10 cellular contexts compared by ENCODE assay signal in the genomic region with DNA sequence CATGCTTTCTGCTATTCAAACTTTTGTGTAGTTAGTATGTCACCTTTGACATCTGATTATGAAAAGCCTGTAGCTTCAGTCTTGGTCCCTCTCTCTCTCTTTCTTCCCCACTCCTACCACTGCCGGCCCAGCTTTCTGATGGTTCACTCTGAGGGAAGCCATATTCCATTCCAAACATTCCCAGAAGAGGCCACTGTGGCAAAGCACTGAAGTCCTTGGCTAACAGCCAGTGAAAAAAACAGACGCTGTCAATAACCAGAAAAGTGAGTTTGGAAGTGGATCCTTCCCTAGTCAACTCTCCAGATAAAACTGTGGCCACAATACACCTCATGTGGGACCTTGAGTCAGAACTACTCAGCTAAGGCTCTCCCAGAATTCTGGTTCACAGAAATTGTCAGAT.
DNase-seq lines count a peak whose midpoint lies in the region; ATAC-seq and FAIRE-seq lines count a peak whose summit lies in the region.
"Had no signal": no experiment of that assay in that cellular context is flagged by ENCODE, and none has a peak within 500 bp of the region (broad histone marks: within the 10 kb centered on the region; RNA-seq: fewer than 3 reads in every experiment).

No MANE protein-coding gene starts in this region.

- no peak overlapping the region for H3K27ac Mint-ChIP-seq in activated T-cell treated with anti-CD3 and anti-CD28 coated beads, Interleukin-2, amount 50 U/mL, for 72 hours
- H3K27ac Mint-ChIP-seq: activated T-helper 2 cell treated with anti-CD3 and anti-CD28 coated beads, Interferon-gamma antibody, Interleukin-2, Interleukin-4, amounts not matched to agents 10 μg/mL and 5 μg/mL and 100 μg/mL, durations not matched to agents 14 hours and 24 hours and 36 hours; stimulated activated naive CD8-positive, alpha-beta T cell treated with anti-CD3 and anti-CD28 coated beads, Interleukin-15, amount 100 ng/mL, for 72 hours had no signal

- no peak overlapping the region for H3K4me3 Mint-ChIP-seq in activated T-cell treated with anti-CD3 and anti-CD28 coated beads, Interleukin-2, amount 50 U/mL, for 72 hours
- H3K4me3 Mint-ChIP-seq: stimulated activated naive CD8-positive, alpha-beta T cell treated with anti-CD3 and anti-CD28 coated beads, Interleukin-15, amount 100 ng/mL, for 72 hours had no signal

- ATAC-seq in GM19324 (IDR thresholded peaks at IDR 0.05; ENCODE audit: low FRiP score, unreplicated experiment) = no peak
- no peak for ATAC-seq in HG03039 (IDR thresholded peaks at IDR 0.05; ENCODE audit: unreplicated experiment)
- no peak for ATAC-seq in activated T-cell treated with anti-CD3 and anti-CD28 coated beads, Interleukin-2, amount 50 U/mL, for 72 hours (replicated peaks in 1 of 2)
- ATAC-seq: stimulated activated naive CD8-positive, alpha-beta T cell treated with anti-CD3 and anti-CD28 coated beads, Interleukin-15, amount 100 ng/mL, for 72 hours had no signal

- H3K36me3 Mint-ChIP-seq in activated T-cell treated with anti-CD3 and anti-CD28 coated beads, Interleukin-2, amount 50 U/mL, for 72 hours (ENCODE audit: insufficient read depth in 2 of 2) = no peaks in the 10 kb centered on the region

- peak; percentile 18 for DNase-seq in NCI-H2107 treated with DMSO at 0.1 percent for 48 hours (lab: John Stamatoyannopoulos, UW; ENCODE audit: unreplicated experiment)
- no peak for DNase-seq in NCI-H2107 (lab: John Stamatoyannopoulos, UW)
- DNase-seq in NCI-H82 (lab: John Stamatoyannopoulos, UW) = peak; percentile 53
- DNase-seq in frontal cortex (ENCODE audit: low spot score in 2 of 2) = peak; percentile 3 to 7
- DNase-seq in renal cortical epithelial cell (ENCODE audit: low read depth) = peak; percentile 1
- no peak for DNase-seq in activated T-cell treated with anti-CD3 and anti-CD28 coated beads, Interleukin-2, amount 50 U/mL, for 72 hours
- DNase-seq: stimulated activated naive CD8-positive, alpha-beta T cell treated with anti-CD3 and anti-CD28 coated beads, Interleukin-15, amount 100 ng/mL, for 72 hours had no signal

- no peaks in the 10 kb centered on the region for H3K27me3 Mint-ChIP-seq in activated T-cell treated with anti-CD3 and anti-CD28 coated beads, Interleukin-2, amount 50 U/mL, for 72 hours (ENCODE audit: low read depth)
- H3K27me3 Mint-ChIP-seq: stimulated activated naive CD8-positive, alpha-beta T cell treated with anti-CD3 and anti-CD28 coated beads, Interleukin-15, amount 100 ng/mL, for 72 hours had no signal

- FAIRE-seq in frontal cortex (lab: Jason Lieb, UNC) = no peak

- H3K9me3 Mint-ChIP-seq in activated T-cell treated with anti-CD3 and anti-CD28 coated beads, Interleukin-2, amount 50 U/mL, for 72 hours = peaks cover 5 to 8% of the 10 kb centered on the region in 2 donors

- H3K4me1 Mint-ChIP-seq in activated T-cell treated with anti-CD3 and anti-CD28 coated beads, Interleukin-2, amount 50 U/mL, for 72 hours (ENCODE audit: low read depth) = no peaks in the 10 kb centered on the region
- H3K4me1 Mint-ChIP-seq: stimulated activated naive CD8-positive, alpha-beta T cell treated with anti-CD3 and anti-CD28 coated beads, Interleukin-15, amount 100 ng/mL, for 72 hours had no signal

Comparison
In these comparisons a context has a peak if more than half of its experiments do, and no peak if none do; other contexts are left out.
1. DNase-seq: peak in NCI-H2107 treated with DMSO at 0.1 percent for 48 hours (single experiment), NCI-H82 (single experiment), frontal cortex (2 of 2) and renal cortical epithelial cell (single experiment); none in NCI-H2107 (single experiment) and activated T-cell treated with anti-CD3 and anti-CD28 coated beads, Interleukin-2, amount 50 U/mL, for 72 hours (0 of 2).